Comparison of ENCODE assay signal across 32 cellular contexts in genomic region chr2:14975401-14975800, GRCh38.
DNase-seq lines count a peak whose midpoint lies in the region; ATAC-seq, FAIRE-seq and TF ChIP-seq lines count a peak whose summit lies in the region.
"Had no signal": no experiment of that assay in that cellular context is flagged by ENCODE, and none has a peak within 500 bp of the region (broad histone marks: within the 10 kb centered on the region; RNA-seq: fewer than 3 reads in every experiment).

No MANE protein-coding gene starts in this region.

- no peaks in the 10 kb centered on the region for H3K4me1 Mint-ChIP-seq in activated T-helper 17 cell treated with anti-CD3 and anti-CD28 coated beads, Interleukin-2, amount 50 U/mL, for 72 hours
- no peaks in the 10 kb centered on the region for H3K4me1 Mint-ChIP-seq in CD8-positive, alpha-beta memory T cell
- no peaks in the 10 kb centered on the region for H3K4me1 Mint-ChIP-seq in glutamatergic neuron (ENCODE audit: low read depth, unreplicated experiment)
- H3K4me1 Mint-ChIP-seq: activated CD8-positive, alpha-beta memory T cell treated with anti-CD3 and anti-CD28 coated beads, Interleukin-2, amount 10 ng/mL, durations not matched to agents 7 days and 5 days; CD4-positive, CD25-positive, alpha-beta regulatory T cell; stimulated activated naive B cell treated with anti-CD40 and anti-IgM and Interleukin-4, amounts not matched to agents 10 μg/mL and 1 μg/mL and 100 μg/mL, for 72 hours had no signal

- peaks cover 6% of the 10 kb centered on the region for H3K9me3 Mint-ChIP-seq in activated T-helper 17 cell treated with anti-CD3 and anti-CD28 coated beads, Interleukin-2, amount 50 U/mL, for 72 hours
- H3K9me3 Mint-ChIP-seq in CD8-positive, alpha-beta memory T cell = peaks cover 0 to 3% (median 0%) of the 10 kb centered on the region in 5 donors
- H3K9me3 Mint-ChIP-seq in glutamatergic neuron (ENCODE audit: unreplicated experiment) = no peaks in the 10 kb centered on the region
- H3K9me3 Mint-ChIP-seq: activated T-helper 2 cell treated with anti-CD3 and anti-CD28 coated beads, Interferon-gamma antibody, Interleukin-2, Interleukin-4, amounts not matched to agents 10 μg/mL and 5 μg/mL and 100 μg/mL, durations not matched to agents 14 hours and 24 hours and 36 hours; nephron; T-helper 1 cell treated with Interleukin-12 subunit alpha and Interleukin-12 subunit beta and Interleukin-4 antibody, amounts not matched to agents 30 μg/mL and 1 μg/mL, for 36 hours had no signal

- POLR2A ChIA-PET in CD8-positive, alpha-beta memory T cell (lab: Charles Lee) = no interaction called here

- ATAC-seq in activated T-helper 17 cell treated with anti-CD3 and anti-CD28 coated beads, Interleukin-2, amount 50 U/mL, for 72 hours (replicated peaks) = peak; percentile 31
- peak; percentile 95 for ATAC-seq in foreskin keratinocyte
- no peak for ATAC-seq in GM19397 (IDR thresholded peaks at IDR 0.05; ENCODE audit: unreplicated experiment)
- ATAC-seq: activated CD8-positive, alpha-beta memory T cell treated with anti-CD3 and anti-CD28 coated beads, Interleukin-2, amount 10 ng/mL, durations not matched to agents 7 days and 5 days; body of pancreas; gastroesophageal sphincter; lower lobe of right lung; mucosa of descending colon; pancreas; right cardiac atrium; stimulated activated naive B cell treated with anti-CD40 and anti-IgM and Interleukin-4, amounts not matched to agents 10 μg/mL and 1 μg/mL and 100 μg/mL, for 72 hours had no signal

- peak; percentile 38 for DNase-seq in AG08395 (ENCODE audit: low spot score)
- DNase-seq in H54 (ENCODE audit: insufficient read length, low spot score) = peak; percentile 7
- DNase-seq in foreskin keratinocyte = peak; percentile 20 to 60
- no peak for DNase-seq in MV-4-11 (lab: John Stamatoyannopoulos, UW)
- no peak for DNase-seq in CD8-positive, alpha-beta memory T cell
- no peak for DNase-seq in glutamatergic neuron
- DNase-seq: activated CD4-positive, alpha-beta T cell treated with anti-CD3 and anti-CD28 coated beads for 48 hours; activated CD8-positive, alpha-beta memory T cell treated with anti-CD3 and anti-CD28 coated beads, Interleukin-2, amount 10 ng/mL, durations not matched to agents 7 days and 5 days; body of pancreas; CD4-positive, CD25-positive, alpha-beta regulatory T cell; DMS 273 treated with DMSO at 0.1 percent for 48 hours; islet precursor cell; lower lobe of right lung; mucosa of descending colon; NCI-H187; NCI-H69; pancreas; right cardiac atrium; stimulated activated CD4-positive, alpha-beta T cell treated with anti-CD3 and anti-CD28 coated beads, Interleukin-4, amount 100 ng/mL, for 1 hour; stimulated activated naive B cell treated with anti-CD40 and anti-IgM and Interleukin-4, amounts not matched to agents 10 μg/mL and 1 μg/mL and 100 μg/mL, for 72 hours had no signal

- H3K27me3 Mint-ChIP-seq in activated T-helper 17 cell treated with anti-CD3 and anti-CD28 coated beads, Interleukin-2, amount 50 U/mL, for 72 hours = peaks cover 11% of the 10 kb centered on the region
- H3K27me3 Mint-ChIP-seq in CD8-positive, alpha-beta memory T cell = peaks cover 3 to 8% of the 10 kb centered on the region in 2 donors
- peaks cover 2% of the 10 kb centered on the region for H3K27me3 Mint-ChIP-seq in glutamatergic neuron (ENCODE audit: unreplicated experiment)
- H3K27me3 Mint-ChIP-seq: stimulated activated naive B cell treated with anti-CD40 and anti-IgM and Interleukin-4, amounts not matched to agents 10 μg/mL and 1 μg/mL and 100 μg/mL, for 72 hours had no signal

- CTCF ChIA-PET in CD8-positive, alpha-beta memory T cell (lab: Charles Lee) = no interaction called here

- H3K4me3 Mint-ChIP-seq in activated T-helper 17 cell treated with anti-CD3 and anti-CD28 coated beads, Interleukin-2, amount 50 U/mL, for 72 hours = no peak overlapping the region
- no peak overlapping the region for H3K4me3 Mint-ChIP-seq in CD8-positive, alpha-beta memory T cell
- H3K4me3 Mint-ChIP-seq in glutamatergic neuron (ENCODE audit: unreplicated experiment) = no peak overlapping the region
- H3K4me3 Mint-ChIP-seq: activated CD8-positive, alpha-beta memory T cell treated with anti-CD3 and anti-CD28 coated beads, Interleukin-2, amount 10 ng/mL, durations not matched to agents 7 days and 5 days; activated naive CD8-positive, alpha-beta T cell; CD4-positive, CD25-positive, alpha-beta regulatory T cell; nephron; stimulated activated naive B cell treated with anti-CD40 and anti-IgM and Interleukin-4, amounts not matched to agents 10 μg/mL and 1 μg/mL and 100 μg/mL, for 72 hours; T-helper 1 cell treated with Interleukin-12 subunit alpha and Interleukin-12 subunit beta and Interleukin-4 antibody, amounts not matched to agents 30 μg/mL and 1 μg/mL, for 36 hours had no signal

- no peak overlapping the region for H3K4me3 ChIP-seq in CD8-positive, alpha-beta memory T cell (ENCODE audit: low read length)
- H3K4me3 ChIP-seq: body of pancreas, gastroesophageal sphincter, lower lobe of right lung, mucosa of descending colon, pancreas had no signal

- no peaks in the 10 kb centered on the region for H3K36me3 Mint-ChIP-seq in activated T-helper 17 cell treated with anti-CD3 and anti-CD28 coated beads, Interleukin-2, amount 50 U/mL, for 72 hours (ENCODE audit: low read depth)
- no peaks in the 10 kb centered on the region for H3K36me3 Mint-ChIP-seq in CD8-positive, alpha-beta memory T cell
- H3K36me3 Mint-ChIP-seq in glutamatergic neuron (ENCODE audit: unreplicated experiment) = no peaks in the 10 kb centered on the region
- H3K36me3 Mint-ChIP-seq: activated CD8-positive, alpha-beta memory T cell treated with anti-CD3 and anti-CD28 coated beads, Interleukin-2, amount 10 ng/mL, durations not matched to agents 7 days and 5 days; activated naive CD8-positive, alpha-beta T cell; CD4-positive, CD25-positive, alpha-beta regulatory T cell; stimulated activated naive B cell treated with anti-CD40 and anti-IgM and Interleukin-4, amounts not matched to agents 10 μg/mL and 1 μg/mL and 100 μg/mL, for 72 hours had no signal

- H3K4me1 ChIP-seq in foreskin keratinocyte = peaks cover 4% of the 10 kb centered on the region
- H3K4me1 ChIP-seq in CD8-positive, alpha-beta memory T cell (ENCODE audit: insufficient read depth, low read length) = no peaks in the 10 kb centered on the region
- H3K4me1 ChIP-seq: body of pancreas, gastroesophageal sphincter, lower lobe of right lung, pancreas had no signal

- no peaks in the 10 kb centered on the region for H3K9me3 ChIP-seq in CD8-positive, alpha-beta memory T cell (ENCODE audit: low read length)
- H3K9me3 ChIP-seq: body of pancreas, gastroesophageal sphincter, lower lobe of right lung, mucosa of descending colon, pancreas had no signal

- H3K27me3 ChIP-seq in foreskin keratinocyte = no peaks in the 10 kb centered on the region
- H3K27me3 ChIP-seq in CD8-positive, alpha-beta memory T cell (ENCODE audit: insufficient read depth, low read length, poor library complexity, severe bottlenecking) = no peaks in the 10 kb centered on the region
- H3K27me3 ChIP-seq: body of pancreas, gastroesophageal sphincter, pancreas had no signal

- FAIRE-seq in H54 (lab: Jason Lieb, UNC) = peak; percentile 62
- FAIRE-seq: G401.6, H1, HTR-8/SVneo, pancreas, RCC 7860 had no signal

- no peak overlapping the region for H3K27ac ChIP-seq in foreskin keratinocyte
- no peak overlapping the region for H3K27ac ChIP-seq in CD8-positive, alpha-beta memory T cell (ENCODE audit: low read depth, low read length)
- H3K27ac ChIP-seq: body of pancreas, epithelial cell of prostate, gastroesophageal sphincter, lower lobe of right lung, pancreas had no signal

- TF ChIP-seq POLR2A in H54 (IDR thresholded peaks at IDR 0.05; ENCODE audit: low read depth, low read length) = no peak

- no peaks in the 10 kb centered on the region for H3K36me3 ChIP-seq in CD8-positive, alpha-beta memory T cell (ENCODE audit: insufficient read depth, low read length)
- H3K36me3 ChIP-seq: gastroesophageal sphincter, lower lobe of right lung, pancreas had no signal

- H3K27ac Mint-ChIP-seq in activated T-helper 17 cell treated with anti-CD3 and anti-CD28 coated beads, Interleukin-2, amount 50 U/mL, for 72 hours = no peak overlapping the region
- no peak overlapping the region for H3K27ac Mint-ChIP-seq in CD8-positive, alpha-beta memory T cell
- no peak overlapping the region for H3K27ac Mint-ChIP-seq in glutamatergic neuron (ENCODE audit: unreplicated experiment)
- H3K27ac Mint-ChIP-seq: activated CD8-positive, alpha-beta memory T cell treated with anti-CD3 and anti-CD28 coated beads, Interleukin-2, amount 10 ng/mL, durations not matched to agents 7 days and 5 days; activated naive CD8-positive, alpha-beta T cell; activated T-helper 2 cell treated with anti-CD3 and anti-CD28 coated beads, Interferon-gamma antibody, Interleukin-2, Interleukin-4, amounts not matched to agents 10 μg/mL and 5 μg/mL and 100 μg/mL, durations not matched to agents 14 hours and 24 hours and 36 hours; CD4-positive, CD25-positive, alpha-beta regulatory T cell; nephron; stimulated activated naive B cell treated with anti-CD40 and anti-IgM and Interleukin-4, amounts not matched to agents 10 μg/mL and 1 μg/mL and 100 μg/mL, for 72 hours; T-helper 1 cell treated with Interleukin-12 subunit alpha and Interleukin-12 subunit beta and Interleukin-4 antibody, amounts not matched to agents 30 μg/mL and 1 μg/mL, for 36 hours had no signal

- no peak for TF ChIP-seq CTCF in foreskin keratinocyte (conservative IDR thresholded peaks at IDR 0.05)
- no peak for TF ChIP-seq CTCF in glutamatergic neuron (IDR thresholded peaks at IDR 0.05; ENCODE audit: partially characterized antibody, unreplicated experiment)

Comparison
In these comparisons a context has a peak if more than half of its experiments do, and no peak if none do; other contexts are left out.
1. DNase-seq: peak in AG08395 (single experiment), H54 (single experiment) and foreskin keratinocyte (2 of 2); none in MV-4-11 (single experiment), CD8-positive, alpha-beta memory T cell (0 of 5) and glutamatergic neuron (single experiment).